In genomic region chr6:30877419-30878262, GRCh38 we compare ENCODE assay signal across 9 cellular contexts. TPM values are rescaled to one million over a fixed set of nuclear protein-coding genes. Genes with fewer than 3 reads are reported as not detected.
DNase-seq lines count a peak whose midpoint lies in the region; ATAC-seq and TF ChIP-seq lines count a peak whose summit lies in the region.
"Had no signal": no experiment of that assay in that cellular context is flagged by ENCODE, and none has a peak within 500 bp of the region (broad histone marks: within the 10 kb centered on the region; RNA-seq: fewer than 3 reads in every experiment).

No MANE protein-coding gene starts in this region.

- DNase-seq in CD1c-positive myeloid dendritic cell (ENCODE audit: extremely low spot score) (peak; percentile 77), NCI-H748 treated with DMSO at 0.1 percent for 48 hours (lab: John Stamatoyannopoulos, UW) (peak; percentile 88), ecto neural progenitor cell (ENCODE audit: low spot score) (peak; percentile 85), lung microvascular endothelial cell (ENCODE audit: low read depth in 2 of 2) (peak; percentile 91 to 94)
- DNase-seq in activated CD8-positive, alpha-beta T cell treated with anti-CD3 and anti-CD28 coated beads for 36 hours: peak; percentile 87
- DNase-seq in stimulated activated CD4-positive, alpha-beta T cell treated with anti-CD3 and anti-CD28 coated beads, TNF-alpha, amount 100 ng/mL, for 24 hours (ENCODE audit: low read depth in 3 of 3): peak; percentile 54 to 74 (median 55)

- peak; percentile 55 for ATAC-seq in HG03108 (IDR thresholded peaks at IDR 0.05; ENCODE audit: unreplicated experiment)
- peak; percentile 82 for ATAC-seq in activated CD8-positive, alpha-beta T cell treated with anti-CD3 and anti-CD28 coated beads for 36 hours
- no peak for ATAC-seq in HG02852 (IDR thresholded peaks at IDR 0.05; ENCODE audit: unreplicated experiment)

- peak overlapping the region; percentile 73 for H3K4me3 Mint-ChIP-seq in activated CD8-positive, alpha-beta T cell treated with anti-CD3 and anti-CD28 coated beads for 36 hours

- peaks cover 6% of the 10 kb centered on the region for H3K9me3 Mint-ChIP-seq in activated CD8-positive, alpha-beta T cell treated with anti-CD3 and anti-CD28 coated beads for 36 hours

- peak; percentile 93 for TF ChIP-seq CTCF in activated CD8-positive, alpha-beta T cell treated with anti-CD3 and anti-CD28 coated beads for 36 hours (IDR thresholded peaks at IDR 0.05)

- intact Hi-C loops in activated CD8-positive, alpha-beta T cell treated with anti-CD3 and anti-CD28 coated beads for 36 hours (cut with micrococcal nuclease): loop anchor here (2.0 to 5.0 kb wide), 2 partner anchors 49 to 140 kb away; no protein-coding TSS in a partner anchor

- peak overlapping the region; percentile 92 for H3K27ac Mint-ChIP-seq in activated CD8-positive, alpha-beta T cell treated with anti-CD3 and anti-CD28 coated beads for 36 hours

- POLR2A ChIA-PET in activated CD8-positive, alpha-beta T cell treated with anti-CD3 and anti-CD28 coated beads for 36 hours (lab: Charles Lee): interaction anchor here (0.6 to 1.8 kb wide), 6 partner anchors 48 to 151 kb away, joined by 3 to 8 read pairs (median 4); no protein-coding TSS in a partner anchor

- peaks cover 6% of the 10 kb centered on the region for H3K36me3 Mint-ChIP-seq in activated CD8-positive, alpha-beta T cell treated with anti-CD3 and anti-CD28 coated beads for 36 hours (ENCODE audit: low read depth)

- H3K4me1 Mint-ChIP-seq in activated CD8-positive, alpha-beta T cell treated with anti-CD3 and anti-CD28 coated beads for 36 hours (ENCODE audit: low read depth): peaks cover 41% of the 10 kb centered on the region

- no peaks in the 10 kb centered on the region for H3K27me3 Mint-ChIP-seq in activated CD8-positive, alpha-beta T cell treated with anti-CD3 and anti-CD28 coated beads for 36 hours

- CTCF ChIA-PET in activated CD8-positive, alpha-beta T cell treated with anti-CD3 and anti-CD28 coated beads for 36 hours (lab: Charles Lee): interaction anchor here (0.7 to 10.4 kb wide), 28 partner anchors 10 to 260 kb away, joined by 3 to 82 read pairs (median 4); partner anchors contain the start of genes GTF2H4, IER3, MRPS18B and VARS2

RNA-seq across cellular contexts. Expression of gene DDR1, which starts 6.7 kb away (rescaled TPM):
- total RNA-seq in activated CD8-positive, alpha-beta T cell treated with anti-CD3 and anti-CD28 coated beads for 36 hours: 10 to 100 TPM; 14.4 to 14.5 TPM
- 4.8 and 6.3 TPM in 2 replicates for total RNA-seq in lung microvascular endothelial cell

RNA-seq across cellular contexts. Expression of gene GTF2H4, which starts 30.4 kb away (rescaled TPM):
- total RNA-seq in activated CD8-positive, alpha-beta T cell treated with anti-CD3 and anti-CD28 coated beads for 36 hours: 10 to 100 TPM; 37.1 to 41.9 TPM
- 8.3 and 12.9 TPM in 2 replicates for total RNA-seq in lung microvascular endothelial cell

RNA-seq across cellular contexts. Expression of gene VARS2, which starts 36.4 kb away (rescaled TPM):
- total RNA-seq in activated CD8-positive, alpha-beta T cell treated with anti-CD3 and anti-CD28 coated beads for 36 hours: 10 to 100 TPM; 83.0 to 84.0 TPM
- 13.9 and 15.5 TPM in 2 replicates for total RNA-seq in lung microvascular endothelial cell

RNA-seq across cellular contexts. Expression of gene SFTA2, which starts 54.3 kb away (rescaled TPM):
- total RNA-seq in activated CD8-positive, alpha-beta T cell treated with anti-CD3 and anti-CD28 coated beads for 36 hours: not detected
- not detected in 2 replicates for total RNA-seq in lung microvascular endothelial cell
- total RNA-seq: T-helper 1 cell treated with Interleukin-12 subunit alpha and Interleukin-12 subunit beta and Interleukin-4 antibody, amounts not matched to agents 30 ng/mL and 1 ng/mL, for 36 hours had no signal
